ENCODE assay signal across 22 cellular contexts in genomic region chr16:25081702-25082101, GRCh38.
"Had no signal": no experiment of that assay in that cellular context is flagged by ENCODE, and none has a peak within 500 bp of the region (broad histone marks: within the 10 kb centered on the region; RNA-seq: fewer than 3 reads in every experiment).

No MANE protein-coding gene starts in this region.

- FAIRE-seq: HepG2 had no signal

- H3K27me3 ChIP-seq: Peyer's patch, SJCRH30 had no signal

- H3K27ac ChIP-seq: KMS-11, PC-9, Peyer's patch, SJCRH30 had no signal

- H3K36me3 ChIP-seq: Peyer's patch, SJCRH30 had no signal

- H3K9me3 ChIP-seq: Peyer's patch, SJCRH30 had no signal

- H3K4me2 ChIP-seq: KMS-11, PC-9 had no signal

- ATAC-seq: HepG2, Right ventricle myocardium inferior, SK-N-SH treated with all-trans-retinoic acid at 6 μM for 48 hours had no signal

- H3K4me1 ChIP-seq: Peyer's patch, SJCRH30 had no signal

- H3K4me3 ChIP-seq: PC-9, Peyer's patch, SJCRH30 had no signal

- DNase-seq: IMR-90, Kasumi-1, MM.1S, NCI-H1092 treated with DMSO at 0.1 percent for 48 hours, NCI-H1436, NCI-H187, NCI-H2029, NCI-H2081 treated with DMSO at 0.1 percent for 48 hours, NCI-H2171, NCI-H524, NCI-H526 treated with DMSO at 0.1 percent for 48 hours, NCI-H748 treated with DMSO at 0.1 percent for 48 hours, OCI-M1, PC-9, Peyer's patch, SHP77 treated with DMSO at 0.1 percent for 48 hours, SJCRH30, T-helper 1 cell had no signal

- H3K9ac ChIP-seq: KMS-11 had no signal

- H2AFZ ChIP-seq: PC-9 had no signal
